16 cellular contexts compared by ENCODE assay signal in genomic region chr11:61134801-61135257, GRCh38. TPM values are rescaled to one million over a fixed set of nuclear protein-coding genes. Genes with fewer than 3 reads are reported as not detected.
"Had no signal": no experiment of that assay in that cellular context is flagged by ENCODE, and none has a peak within 500 bp of the region (broad histone marks: within the 10 kb centered on the region; RNA-seq: fewer than 3 reads in every experiment).

No MANE protein-coding gene starts in this region.

- H3K27ac Mint-ChIP-seq: activated naive CD8-positive, alpha-beta T cell treated with anti-CD3 and anti-CD28 coated beads for 36 hours; activated T-cell treated with anti-CD3 and anti-CD28 coated beads, Interleukin-2, amount 50 U/mL, for 72 hours had no signal

- H3K4me3 Mint-ChIP-seq: activated naive CD8-positive, alpha-beta T cell treated with anti-CD3 and anti-CD28 coated beads for 36 hours; activated T-cell treated with anti-CD3 and anti-CD28 coated beads, Interleukin-2, amount 50 U/mL, for 72 hours had no signal

- H3K27me3 ChIP-seq: breast epithelium, esophagus squamous epithelium, neutrophil, right lobe of liver, upper lobe of left lung had no signal

- H3K36me3 ChIP-seq: breast epithelium had no signal

- H3K4me3 ChIP-seq: breast epithelium, esophagus squamous epithelium, right lobe of liver, upper lobe of left lung had no signal

- H3K27ac ChIP-seq: breast epithelium, esophagus squamous epithelium, neutrophil, right lobe of liver, upper lobe of left lung had no signal

- H3K9me3 ChIP-seq: breast epithelium, esophagus squamous epithelium, neutrophil, right lobe of liver, upper lobe of left lung had no signal

- H3K9me3 Mint-ChIP-seq: activated naive CD8-positive, alpha-beta T cell treated with anti-CD3 and anti-CD28 coated beads for 36 hours; activated T-cell treated with anti-CD3 and anti-CD28 coated beads, Interleukin-2, amount 50 U/mL, for 72 hours; naive B cell had no signal

- ATAC-seq: activated T-cell treated with anti-CD3 and anti-CD28 coated beads, Interleukin-2, amount 50 U/mL, for 72 hours; right lobe of liver had no signal

- DNase-seq: activated CD4-positive, alpha-beta T cell treated with anti-CD3 and anti-CD28 coated beads, Interleukin-2, amount 50 U/mL, for 4 hours; activated gamma-delta T cell treated with Interleukin-2 at 50 U/mL for 16 hours; activated naive CD8-positive, alpha-beta T cell treated with anti-CD3 and anti-CD28 coated beads for 36 hours; activated T-cell treated with anti-CD3 and anti-CD28 coated beads, Interleukin-2, amount 50 U/mL, for 72 hours; anterior cingulate cortex; esophagus squamous epithelium; foreskin fibroblast; naive B cell; stimulated activated CD4-positive, alpha-beta T cell treated with anti-CD3 and anti-CD28 coated beads, Interleukin-2, amount 100 ng/mL, for 24 hours; stimulated activated naive CD4-positive, alpha-beta T cell treated with Interleukin-2 at 50 U/mL for 16 hours; upper lobe of left lung had no signal

- FAIRE-seq: colon, keratinocyte had no signal

RNA-seq across cellular contexts. Expression of gene CD5, which starts 32.5 kb away (rescaled TPM):
- polyA plus RNA-seq: keratinocyte had no signal
